8 cellular contexts compared by ENCODE assay signal in the genomic region with DNA sequence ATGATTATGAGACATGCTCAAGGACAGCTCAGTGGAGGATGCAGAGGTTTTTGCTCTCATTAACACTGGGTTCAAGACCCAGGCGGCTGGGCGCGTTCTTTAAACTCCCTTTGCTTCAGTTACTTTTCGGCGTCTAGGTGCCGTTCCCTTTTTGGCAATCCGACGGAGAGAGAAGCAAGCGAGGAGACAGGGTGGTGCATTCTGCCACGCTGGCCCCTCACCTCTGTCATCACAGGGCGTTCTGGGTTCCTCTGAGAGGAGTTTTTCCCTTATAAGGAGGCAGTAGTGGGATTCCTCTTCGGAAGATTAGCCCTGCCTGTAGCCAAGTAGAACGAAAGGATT. TPM values are rescaled to one million over a fixed set of nuclear protein-coding genes. Genes with fewer than 3 reads are reported as not detected.
DNase-seq lines count a peak whose midpoint lies in the region; TF ChIP-seq lines count a peak whose summit lies in the region.

No MANE protein-coding gene starts in this region.

- peak overlapping the region; percentile 74 for H3K4me2 ChIP-seq in hepatocyte

- H3K4me3 ChIP-seq in hepatocyte (peak overlapping the region; percentile 66), retinal pigment epithelial cell (ENCODE audit: low read length) (peak overlapping the region; percentile 84)

- no peaks in the 10 kb centered on the region for H3K36me3 ChIP-seq in hepatocyte (replicated peaks; ENCODE audit: insufficient read depth, low read depth)

- H2AFZ ChIP-seq in hepatocyte = peak overlapping the region; percentile 90

- H3K9me2 ChIP-seq in hepatocyte (replicated peaks; ENCODE audit: insufficient read depth) = no peaks in the 10 kb centered on the region

- H3K27ac ChIP-seq in angular gyrus (ENCODE audit: low read depth, low read length) (peak overlapping the region; percentile 98), hepatocyte (peak overlapping the region; percentile 99)

- WGBS in hepatocyte (ENCODE audit: low lambda C conversion rate, missing lambda C conversion rate) = 1% methylated on average over 13 of the region's 13 CpGs

- peaks cover 11% of the 10 kb centered on the region for H3K4me1 ChIP-seq in hepatocyte (ENCODE audit: insufficient read depth)

- peak; percentile 39 for DNase-seq in NCI-H2196 (lab: John Stamatoyannopoulos, UW; ENCODE audit: unreplicated experiment)
- no peak for DNase-seq in NCI-H2196 treated with DMSO at 0.1 percent for 48 hours (lab: John Stamatoyannopoulos, UW; ENCODE audit: unreplicated experiment)
- DNase-seq in KG1 (lab: John Stamatoyannopoulos, UW) = peak; percentile 88
- peak; percentile 56 to 90 for DNase-seq in SW 1271 (lab: John Stamatoyannopoulos, UW)
- DNase-seq in hepatocyte (ENCODE audit: low spot score) = peak; percentile 72
- peak; percentile 65 for DNase-seq in retinal pigment epithelial cell (ENCODE audit: low read depth)
- no peak for DNase-seq in retina

- no peaks in the 10 kb centered on the region for H3K27me3 ChIP-seq in hepatocyte

- H3K79me2 ChIP-seq in hepatocyte = peaks cover 8% of the 10 kb centered on the region

- no peaks in the 10 kb centered on the region for H4K20me1 ChIP-seq in hepatocyte (ENCODE audit: insufficient read depth, poor library complexity, severe bottlenecking)

- H3K9me3 ChIP-seq in hepatocyte (ENCODE audit: low read depth) = no peaks in the 10 kb centered on the region

- TF ChIP-seq CTCF in hepatocyte (IDR thresholded peaks at IDR 0.05; ENCODE audit: poor library complexity) (no peak), retinal pigment epithelial cell (conservative IDR thresholded peaks at IDR 0.05; ENCODE audit: low read depth, low read length) (no peak)

RNA-seq across cellular contexts. Expression of gene NEMF, which starts 9.0 kb away (rescaled TPM):
- total RNA-seq in hepatocyte = 34.0 and 62.9 TPM in 2 replicates
- 49.5 and 69.9 TPM in 2 replicates for polyA plus RNA-seq in hepatocyte

RNA-seq across cellular contexts. Expression of gene ARF6, which starts 31.3 kb away (rescaled TPM):
- total RNA-seq in hepatocyte = 64.8 and 67.6 TPM in 2 replicates
- polyA plus RNA-seq in hepatocyte = 52.1 and 53.9 TPM in 2 replicates

Comparison
In these comparisons a context has a peak if more than half of its experiments do, and no peak if none do; other contexts are left out.
1. DNase-seq: peak in NCI-H2196 (single experiment), KG1 (single experiment), SW 1271 (2 of 2), hepatocyte (single experiment) and retinal pigment epithelial cell (single experiment); none in NCI-H2196 treated with DMSO at 0.1 percent for 48 hours (single experiment) and retina (single experiment).